2 cellular contexts compared by ENCODE assay signal in the genomic region with DNA sequence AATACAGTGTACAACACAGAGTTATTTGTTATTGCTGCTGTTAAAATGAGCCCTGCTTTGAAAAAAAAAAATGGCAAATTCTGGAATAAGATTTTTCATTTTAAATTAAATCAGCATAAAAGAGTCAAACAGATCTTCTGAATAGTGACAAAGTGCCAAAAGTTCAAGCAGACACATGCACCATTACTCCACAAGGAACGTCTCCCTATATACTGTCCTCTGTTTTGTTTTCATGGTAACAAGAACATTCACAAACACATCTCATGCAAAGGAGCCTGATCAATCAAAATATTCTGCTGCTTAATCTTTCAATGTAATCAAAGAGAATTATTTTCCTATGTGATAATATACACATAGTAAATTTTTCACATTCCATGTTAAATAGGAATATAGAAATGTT.
TF ChIP-seq lines count a peak whose summit lies in the region.

No MANE protein-coding gene starts in this region.

TF ChIP-seq in SK-N-SH, 30 proteins besides CTCF, POLR2A, EP300 and RAD21 (continued from another document):
- TF ChIP-seq, protein P1, sequence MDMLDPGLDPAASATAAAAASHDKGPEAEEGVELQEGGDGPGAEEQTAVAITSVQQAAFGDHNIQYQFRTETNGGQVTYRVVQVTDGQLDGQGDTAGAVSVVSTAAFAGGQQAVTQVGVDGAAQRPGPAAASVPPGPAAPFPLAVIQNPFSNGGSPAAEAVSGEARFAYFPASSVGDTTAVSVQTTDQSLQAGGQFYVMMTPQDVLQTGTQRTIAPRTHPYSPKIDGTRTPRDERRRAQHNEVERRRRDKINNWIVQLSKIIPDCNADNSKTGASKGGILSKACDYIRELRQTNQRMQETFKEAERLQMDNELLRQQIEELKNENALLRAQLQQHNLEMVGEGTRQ (IDR thresholded peaks at IDR 0.05; ENCODE audit: borderline replicate concordance, low read depth, low read length), result no peak
- TF ChIP-seq, protein P2, sequence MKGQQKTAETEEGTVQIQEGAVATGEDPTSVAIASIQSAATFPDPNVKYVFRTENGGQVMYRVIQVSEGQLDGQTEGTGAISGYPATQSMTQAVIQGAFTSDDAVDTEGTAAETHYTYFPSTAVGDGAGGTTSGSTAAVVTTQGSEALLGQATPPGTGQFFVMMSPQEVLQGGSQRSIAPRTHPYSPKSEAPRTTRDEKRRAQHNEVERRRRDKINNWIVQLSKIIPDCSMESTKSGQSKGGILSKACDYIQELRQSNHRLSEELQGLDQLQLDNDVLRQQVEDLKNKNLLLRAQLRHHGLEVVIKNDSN (IDR thresholded peaks at IDR 0.05; ENCODE audit: borderline replicate concordance, low read depth), result no peak
- no peak for TF ChIP-seq MEF2A (IDR thresholded peaks at IDR 0.05; ENCODE audit: borderline replicate concordance, low read depth)
- no peak for TF ChIP-seq ELF1 (IDR thresholded peaks at IDR 0.05)
- TF ChIP-seq, protein P3, sequence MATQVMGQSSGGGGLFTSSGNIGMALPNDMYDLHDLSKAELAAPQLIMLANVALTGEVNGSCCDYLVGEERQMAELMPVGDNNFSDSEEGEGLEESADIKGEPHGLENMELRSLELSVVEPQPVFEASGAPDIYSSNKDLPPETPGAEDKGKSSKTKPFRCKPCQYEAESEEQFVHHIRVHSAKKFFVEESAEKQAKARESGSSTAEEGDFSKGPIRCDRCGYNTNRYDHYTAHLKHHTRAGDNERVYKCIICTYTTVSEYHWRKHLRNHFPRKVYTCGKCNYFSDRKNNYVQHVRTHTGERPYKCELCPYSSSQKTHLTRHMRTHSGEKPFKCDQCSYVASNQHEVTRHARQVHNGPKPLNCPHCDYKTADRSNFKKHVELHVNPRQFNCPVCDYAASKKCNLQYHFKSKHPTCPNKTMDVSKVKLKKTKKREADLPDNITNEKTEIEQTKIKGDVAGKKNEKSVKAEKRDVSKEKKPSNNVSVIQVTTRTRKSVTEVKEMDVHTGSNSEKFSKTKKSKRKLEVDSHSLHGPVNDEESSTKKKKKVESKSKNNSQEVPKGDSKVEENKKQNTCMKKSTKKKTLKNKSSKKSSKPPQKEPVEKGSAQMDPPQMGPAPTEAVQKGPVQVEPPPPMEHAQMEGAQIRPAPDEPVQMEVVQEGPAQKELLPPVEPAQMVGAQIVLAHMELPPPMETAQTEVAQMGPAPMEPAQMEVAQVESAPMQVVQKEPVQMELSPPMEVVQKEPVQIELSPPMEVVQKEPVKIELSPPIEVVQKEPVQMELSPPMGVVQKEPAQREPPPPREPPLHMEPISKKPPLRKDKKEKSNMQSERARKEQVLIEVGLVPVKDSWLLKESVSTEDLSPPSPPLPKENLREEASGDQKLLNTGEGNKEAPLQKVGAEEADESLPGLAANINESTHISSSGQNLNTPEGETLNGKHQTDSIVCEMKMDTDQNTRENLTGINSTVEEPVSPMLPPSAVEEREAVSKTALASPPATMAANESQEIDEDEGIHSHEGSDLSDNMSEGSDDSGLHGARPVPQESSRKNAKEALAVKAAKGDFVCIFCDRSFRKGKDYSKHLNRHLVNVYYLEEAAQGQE (IDR thresholded peaks at IDR 0.05; ENCODE audit: low read depth, low read length), result no peak
- TF ChIP-seq NFIC (IDR thresholded peaks at IDR 0.05; ENCODE audit: borderline replicate concordance), result no peak
- no peak for TF ChIP-seq TCF12 (IDR thresholded peaks at IDR 0.05)
- no peak for TF ChIP-seq TAF1 (IDR thresholded peaks at IDR 0.05; ENCODE audit: borderline replicate concordance, low read depth, low read length)
- no peak for TF ChIP-seq POLR2AphosphoS5 (IDR thresholded peaks at IDR 0.05; ENCODE audit: low read depth, low read length)
- TF ChIP-seq, protein P4, sequence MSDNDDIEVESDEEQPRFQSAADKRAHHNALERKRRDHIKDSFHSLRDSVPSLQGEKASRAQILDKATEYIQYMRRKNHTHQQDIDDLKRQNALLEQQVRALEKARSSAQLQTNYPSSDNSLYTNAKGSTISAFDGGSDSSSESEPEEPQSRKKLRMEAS (IDR thresholded peaks at IDR 0.05; ENCODE audit: low read depth), result no peak
- no peak for TF ChIP-seq CHD2 (IDR thresholded peaks at IDR 0.05; ENCODE audit: low read length, partially characterized antibody)
- TF ChIP-seq YY1 (IDR thresholded peaks at IDR 0.05; ENCODE audit: low read depth), result no peak
- TF ChIP-seq NRF1 (IDR thresholded peaks at IDR 0.05; ENCODE audit: low read depth, low read length), result no peak
- TF ChIP-seq EZH2phosphoT487 (IDR thresholded peaks at IDR 0.05; ENCODE audit: borderline replicate concordance, low read depth), result no peak
- TF ChIP-seq GABPA (IDR thresholded peaks at IDR 0.05; ENCODE audit: low read depth), result no peak

TF ChIP-seq in SK-N-SH treated with all-trans-retinoic acid at 6 μM for 48 hours, 23 proteins besides CTCF, POLR2A, EP300 and RAD21 (continued from another document):
- TF ChIP-seq BACH2 (CRISPR knock-in tag; IDR thresholded peaks at IDR 0.05; ENCODE audit: borderline replicate concordance) (no peak), ESRRG (CRISPR knock-in tag; IDR thresholded peaks at IDR 0.05) (no peak), ZC3H10 (CRISPR knock-in tag; IDR thresholded peaks at IDR 0.05) (no peak), ZNF565 (CRISPR knock-in tag; conservative IDR thresholded peaks at IDR 0.05; ENCODE audit: low read depth) (no peak), ZFP30 (CRISPR knock-in tag; IDR thresholded peaks at IDR 0.05) (no peak), PPARA (CRISPR knock-in tag; IDR thresholded peaks at IDR 0.05; ENCODE audit: borderline replicate concordance) (no peak), ARNTL (CRISPR knock-in tag; IDR thresholded peaks at IDR 0.05; ENCODE audit: borderline replicate concordance, low read depth) (no peak)
- TF ChIP-seq, protein P5, sequence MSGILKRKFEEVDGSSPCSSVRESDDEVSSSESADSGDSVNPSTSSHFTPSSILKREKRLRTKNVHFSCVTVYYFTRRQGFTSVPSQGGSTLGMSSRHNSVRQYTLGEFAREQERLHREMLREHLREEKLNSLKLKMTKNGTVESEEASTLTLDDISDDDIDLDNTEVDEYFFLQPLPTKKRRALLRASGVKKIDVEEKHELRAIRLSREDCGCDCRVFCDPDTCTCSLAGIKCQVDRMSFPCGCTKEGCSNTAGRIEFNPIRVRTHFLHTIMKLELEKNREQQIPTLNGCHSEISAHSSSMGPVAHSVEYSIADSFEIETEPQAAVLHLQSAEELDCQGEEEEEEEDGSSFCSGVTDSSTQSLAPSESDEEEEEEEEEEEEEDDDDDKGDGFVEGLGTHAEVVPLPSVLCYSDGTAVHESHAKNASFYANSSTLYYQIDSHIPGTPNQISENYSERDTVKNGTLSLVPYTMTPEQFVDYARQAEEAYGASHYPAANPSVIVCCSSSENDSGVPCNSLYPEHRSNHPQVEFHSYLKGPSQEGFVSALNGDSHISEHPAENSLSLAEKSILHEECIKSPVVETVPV (CRISPR knock-in tag; IDR thresholded peaks at IDR 0.05), result no peak
- TF ChIP-seq, protein P6, sequence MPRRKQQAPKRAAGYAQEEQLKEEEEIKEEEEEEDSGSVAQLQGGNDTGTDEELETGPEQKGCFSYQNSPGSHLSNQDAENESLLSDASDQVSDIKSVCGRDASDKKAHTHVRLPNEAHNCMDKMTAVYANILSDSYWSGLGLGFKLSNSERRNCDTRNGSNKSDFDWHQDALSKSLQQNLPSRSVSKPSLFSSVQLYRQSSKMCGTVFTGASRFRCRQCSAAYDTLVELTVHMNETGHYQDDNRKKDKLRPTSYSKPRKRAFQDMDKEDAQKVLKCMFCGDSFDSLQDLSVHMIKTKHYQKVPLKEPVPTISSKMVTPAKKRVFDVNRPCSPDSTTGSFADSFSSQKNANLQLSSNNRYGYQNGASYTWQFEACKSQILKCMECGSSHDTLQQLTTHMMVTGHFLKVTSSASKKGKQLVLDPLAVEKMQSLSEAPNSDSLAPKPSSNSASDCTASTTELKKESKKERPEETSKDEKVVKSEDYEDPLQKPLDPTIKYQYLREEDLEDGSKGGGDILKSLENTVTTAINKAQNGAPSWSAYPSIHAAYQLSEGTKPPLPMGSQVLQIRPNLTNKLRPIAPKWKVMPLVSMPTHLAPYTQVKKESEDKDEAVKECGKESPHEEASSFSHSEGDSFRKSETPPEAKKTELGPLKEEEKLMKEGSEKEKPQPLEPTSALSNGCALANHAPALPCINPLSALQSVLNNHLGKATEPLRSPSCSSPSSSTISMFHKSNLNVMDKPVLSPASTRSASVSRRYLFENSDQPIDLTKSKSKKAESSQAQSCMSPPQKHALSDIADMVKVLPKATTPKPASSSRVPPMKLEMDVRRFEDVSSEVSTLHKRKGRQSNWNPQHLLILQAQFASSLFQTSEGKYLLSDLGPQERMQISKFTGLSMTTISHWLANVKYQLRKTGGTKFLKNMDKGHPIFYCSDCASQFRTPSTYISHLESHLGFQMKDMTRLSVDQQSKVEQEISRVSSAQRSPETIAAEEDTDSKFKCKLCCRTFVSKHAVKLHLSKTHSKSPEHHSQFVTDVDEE (CRISPR knock-in tag; IDR thresholded peaks at IDR 0.05), result no peak
TF ChIP-seq in SK-N-SH treated with all-trans-retinoic acid at 6 μM for 48 hours: peak in this region for 0.
